8 cellular contexts compared by ENCODE assay signal in the genomic region with DNA sequence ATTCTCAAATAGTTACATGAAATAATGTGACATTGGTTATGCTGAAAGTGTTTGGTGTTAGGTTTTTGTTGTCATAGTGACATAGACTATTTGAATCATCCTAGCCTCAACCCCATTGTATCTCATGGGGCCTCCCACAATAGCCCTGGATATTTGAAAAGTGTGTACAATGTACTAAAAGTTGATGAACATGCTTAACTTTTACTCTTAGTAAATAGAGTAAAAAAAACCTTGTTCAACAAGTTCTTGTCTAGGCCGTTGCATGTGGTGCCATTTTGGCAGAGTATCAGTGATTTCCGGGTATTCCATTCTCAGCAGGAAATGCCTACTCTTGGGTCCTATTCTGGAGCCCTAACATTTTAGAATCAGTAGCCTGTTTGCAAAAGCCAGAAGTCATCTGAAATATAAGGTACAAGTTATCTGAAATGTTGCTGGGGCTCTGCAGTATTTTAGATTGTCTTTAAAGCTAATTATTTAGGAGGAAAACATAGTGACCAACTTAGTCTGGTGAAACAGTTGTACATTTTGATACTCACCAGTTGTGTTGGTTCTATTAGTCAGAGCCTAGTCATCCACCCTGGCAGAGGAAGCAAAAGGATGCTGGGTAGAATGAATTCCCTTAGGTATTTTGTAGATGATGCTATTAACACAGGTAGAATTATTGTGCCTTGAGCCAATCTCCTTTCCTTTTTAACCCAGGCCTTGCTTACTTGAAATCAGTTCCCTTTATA.
DNase-seq lines count a peak whose midpoint lies in the region; ATAC-seq and TF ChIP-seq lines count a peak whose summit lies in the region.

No MANE protein-coding gene starts in this region.

- DNase-seq in Right ventricle myocardium superior (no peak), cardiac septum (ENCODE audit: low spot score) (no peak), glutamatergic neuron (no peak), type B pancreatic cell (ENCODE audit: extremely low spot score, unreplicated experiment) (no peak), MV-4-11 (lab: John Stamatoyannopoulos, UW) (no peak)
- DNase-seq in T-helper 2 cell treated with Interferon-gamma antibody and Interleukin-4, amounts not matched to agents 5 μg/mL and 100 μg/mL, for 36 hours (ENCODE audit: low spot score) = no peak
- DNase-seq in stimulated activated naive CD4-positive, alpha-beta T cell treated with Interleukin-2 at 50 U/mL for 16 hours (lab: John Stamatoyannopoulos, UW) = no peak

- peak overlapping the region; percentile 38 for H3K27ac Mint-ChIP-seq in T-helper 2 cell treated with Interferon-gamma antibody and Interleukin-4, amounts not matched to agents 5 μg/mL and 100 μg/mL, for 36 hours
- H3K27ac Mint-ChIP-seq in glutamatergic neuron (ENCODE audit: unreplicated experiment) = peak overlapping the region; percentile 78
- peak overlapping the region; percentile 89 for H3K27ac Mint-ChIP-seq in type B pancreatic cell

- H3K27me3 Mint-ChIP-seq in T-helper 2 cell treated with Interferon-gamma antibody and Interleukin-4, amounts not matched to agents 5 μg/mL and 100 μg/mL, for 36 hours (ENCODE audit: low read depth) = no peaks in the 10 kb centered on the region
- H3K27me3 Mint-ChIP-seq in glutamatergic neuron (ENCODE audit: unreplicated experiment) (peaks cover 3% of the 10 kb centered on the region), type B pancreatic cell (no peaks in the 10 kb centered on the region)

- no peaks in the 10 kb centered on the region for H3K9me3 Mint-ChIP-seq in T-helper 2 cell treated with Interferon-gamma antibody and Interleukin-4, amounts not matched to agents 5 μg/mL and 100 μg/mL, for 36 hours
- no peaks in the 10 kb centered on the region for H3K9me3 Mint-ChIP-seq in glutamatergic neuron (ENCODE audit: unreplicated experiment)
- H3K9me3 Mint-ChIP-seq in type B pancreatic cell = peaks cover 4% of the 10 kb centered on the region

- intact Hi-C loops in Right ventricle myocardium superior (cut with DNase I) = no loop called here
- intact Hi-C loops in cardiac septum (cut with DNase I) = no loop called here

- TF ChIP-seq CTCF in glutamatergic neuron (IDR thresholded peaks at IDR 0.05; ENCODE audit: partially characterized antibody, unreplicated experiment) (no peak), type B pancreatic cell (conservative IDR thresholded peaks at IDR 0.05) (no peak)

- peaks cover 19% of the 10 kb centered on the region for H3K4me1 Mint-ChIP-seq in T-helper 2 cell treated with Interferon-gamma antibody and Interleukin-4, amounts not matched to agents 5 μg/mL and 100 μg/mL, for 36 hours (ENCODE audit: low read depth)
- H3K4me1 Mint-ChIP-seq in glutamatergic neuron (ENCODE audit: low read depth, unreplicated experiment) = peaks cover 19% of the 10 kb centered on the region
- peaks cover 17% of the 10 kb centered on the region for H3K4me1 Mint-ChIP-seq in type B pancreatic cell (ENCODE audit: unreplicated experiment)

- ATAC-seq in Right ventricle myocardium superior (ENCODE audit: poor library complexity) (peak; percentile 12), HG03135 (IDR thresholded peaks at IDR 0.05; ENCODE audit: unreplicated experiment) (no peak)

- H3K36me3 Mint-ChIP-seq in T-helper 2 cell treated with Interferon-gamma antibody and Interleukin-4, amounts not matched to agents 5 μg/mL and 100 μg/mL, for 36 hours (ENCODE audit: low read depth) = peaks cover 70% of the 10 kb centered on the region
- H3K36me3 Mint-ChIP-seq in glutamatergic neuron (ENCODE audit: unreplicated experiment) (no peaks in the 10 kb centered on the region), type B pancreatic cell (no peaks in the 10 kb centered on the region)

- H3K4me3 Mint-ChIP-seq in T-helper 2 cell treated with Interferon-gamma antibody and Interleukin-4, amounts not matched to agents 5 μg/mL and 100 μg/mL, for 36 hours = no peak overlapping the region
- H3K4me3 Mint-ChIP-seq in glutamatergic neuron (ENCODE audit: unreplicated experiment) (no peak overlapping the region), type B pancreatic cell (no peak overlapping the region)

Comparison
In these comparisons a context has a peak if more than half of its experiments do, and no peak if none do; other contexts are left out.
1. H3K27ac Mint-ChIP-seq: peak in every context shown above with its lines; median percentile 89 in type B pancreatic cell; 78 in glutamatergic neuron; 38 in T-helper 2 cell treated with Interferon-gamma antibody and Interleukin-4, amounts not matched to agents 5 μg/mL and 100 μg/mL, for 36 hours.